Comparison of ENCODE assay signal across 1 cellular context in genomic region chrX:110286126-110286525, GRCh38.
A peak's percentile ranks its signal among the peaks of the same experiment; 100 is the strongest.
TF ChIP-seq lines count a peak whose summit lies in the region.

No MANE protein-coding gene starts in this region.

TF ChIP-seq in GM12878, 131 proteins besides CTCF, POLR2A, EP300 and RAD21 (continued from another document):
- TF ChIP-seq, protein P1, sequence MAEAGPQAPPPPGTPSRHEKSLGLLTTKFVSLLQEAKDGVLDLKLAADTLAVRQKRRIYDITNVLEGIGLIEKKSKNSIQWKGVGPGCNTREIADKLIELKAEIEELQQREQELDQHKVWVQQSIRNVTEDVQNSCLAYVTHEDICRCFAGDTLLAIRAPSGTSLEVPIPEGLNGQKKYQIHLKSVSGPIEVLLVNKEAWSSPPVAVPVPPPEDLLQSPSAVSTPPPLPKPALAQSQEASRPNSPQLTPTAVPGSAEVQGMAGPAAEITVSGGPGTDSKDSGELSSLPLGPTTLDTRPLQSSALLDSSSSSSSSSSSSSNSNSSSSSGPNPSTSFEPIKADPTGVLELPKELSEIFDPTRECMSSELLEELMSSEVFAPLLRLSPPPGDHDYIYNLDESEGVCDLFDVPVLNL (IDR thresholded peaks at IDR 0.05; ENCODE audit: low read depth, low read length) = no peak
- TF ChIP-seq CEBPB (IDR thresholded peaks at IDR 0.05; ENCODE audit: borderline replicate concordance in 1 of 2, low read depth in 2 of 2, low read length in 2 of 2) = no peak
- peak in 1 of 2 experiments; percentile 12; a peak in 1 of 4 replicates for TF ChIP-seq BHLHE40 (IDR thresholded peaks at IDR 0.05; ENCODE audit: borderline replicate concordance in 1 of 2, low read depth in 2 of 2, low read length in 1 of 2)
- TF ChIP-seq PML (IDR thresholded peaks at IDR 0.05; ENCODE audit: low read length) = no peak
- TF ChIP-seq ZBTB40 (IDR thresholded peaks at IDR 0.05; ENCODE audit: borderline replicate concordance) = no peak
- TF ChIP-seq SREBF2 (IDR thresholded peaks at IDR 0.05; ENCODE audit: low read length) = no peak
- peak; percentile 58; the same call in 1 of the 2 replicates for TF ChIP-seq JUNB (IDR thresholded peaks at IDR 0.05)
